14 cellular contexts compared by ENCODE assay signal in genomic region chr3:30343861-30344260, GRCh38.
"Had no signal": no experiment of that assay in that cellular context is flagged by ENCODE, and none has a peak within 500 bp of the region (broad histone marks: within the 10 kb centered on the region; RNA-seq: fewer than 3 reads in every experiment).

No MANE protein-coding gene starts in this region.

- H3K4me3 Mint-ChIP-seq: activated CD4-positive, alpha-beta T cell treated with anti-CD3 and anti-CD28 coated beads, Interleukin-2, amount 10 ng/mL, durations not matched to agents 7 days and 5 days; activated naive CD4-positive, alpha-beta T cell treated with anti-CD3 and anti-CD28 coated beads, Interleukin-2, amount 50 U/mL, for 24 hours; mesothelial cell of epicardium; neural progenitor cell; stimulated activated naive CD8-positive, alpha-beta T cell treated with anti-CD3 and anti-CD28 coated beads, Interleukin-15, amount 100 ng/mL, for 72 hours; T-helper 17 cell had no signal

- H3K36me3 ChIP-seq: neural progenitor cell, ovary had no signal

- H2AFZ ChIP-seq: neural progenitor cell had no signal

- ATAC-seq: body of pancreas, esophagus mucosa, T-helper 17 cell had no signal

- H3K27me3 ChIP-seq: body of pancreas, neural progenitor cell, ovary had no signal

- H3K27me3 Mint-ChIP-seq: activated naive CD4-positive, alpha-beta T cell treated with anti-CD3 and anti-CD28 coated beads, Interleukin-2, amount 50 U/mL, for 24 hours; stimulated activated naive CD8-positive, alpha-beta T cell treated with anti-CD3 and anti-CD28 coated beads, Interleukin-15, amount 100 ng/mL, for 72 hours; T-helper 17 cell had no signal

- H3K36me3 Mint-ChIP-seq: mesothelial cell of epicardium, neural progenitor cell had no signal

- H3K9me3 ChIP-seq: body of pancreas, ovary had no signal

- H3K9me3 Mint-ChIP-seq: activated T-helper 2 cell treated with anti-CD3 and anti-CD28 coated beads, Interferon-gamma antibody, Interleukin-2, Interleukin-4, amounts not matched to agents 10 μg/mL and 5 μg/mL and 100 μg/mL, durations not matched to agents 14 hours and 24 hours and 36 hours; mesothelial cell of epicardium; neural progenitor cell; stimulated activated naive CD8-positive, alpha-beta T cell treated with anti-CD3 and anti-CD28 coated beads, Interleukin-15, amount 100 ng/mL, for 72 hours had no signal

- H3K4me3 ChIP-seq: body of pancreas, neural progenitor cell, ovary had no signal

- H3K4me1 ChIP-seq: body of pancreas had no signal

- H3K27ac Mint-ChIP-seq: activated CD4-positive, alpha-beta T cell treated with anti-CD3 and anti-CD28 coated beads, Interleukin-2, amount 10 ng/mL, durations not matched to agents 7 days and 5 days; activated T-helper 2 cell treated with anti-CD3 and anti-CD28 coated beads, Interferon-gamma antibody, Interleukin-2, Interleukin-4, amounts not matched to agents 10 μg/mL and 5 μg/mL and 100 μg/mL, durations not matched to agents 14 hours and 24 hours and 36 hours; mesothelial cell of epicardium; neural progenitor cell; T-helper 17 cell had no signal

- DNase-seq: activated CD4-positive, alpha-beta T cell treated with anti-CD3 and anti-CD28 coated beads, Interleukin-2, amount 10 ng/mL, durations not matched to agents 7 days and 5 days; activated CD4-positive, CD25-positive, alpha-beta regulatory T cell; activated T-cell treated with anti-CD3 and anti-CD28 coated beads for 4 hours; body of pancreas; foreskin fibroblast; ovary; stimulated activated CD4-positive, alpha-beta T cell treated with anti-CD3 and anti-CD28 coated beads, Interleukin-4, amount 100 ng/mL, for 4 hours; stimulated activated naive CD8-positive, alpha-beta T cell treated with anti-CD3 and anti-CD28 coated beads, Interleukin-15, amount 100 ng/mL, for 72 hours; T-helper 17 cell had no signal

- H3K27ac ChIP-seq: body of pancreas, neural progenitor cell, ovary had no signal
